ENCODE assay signal across 1 cellular context in genomic region chr2:98583866-98584618, GRCh38.
TF ChIP-seq lines count a peak whose summit lies in the region.

No MANE protein-coding gene starts in this region.

TF ChIP-seq in HepG2, 621 proteins besides CTCF, POLR2A, EP300 and RAD21 (continued from another document and continues in another):
- TF ChIP-seq ZNF432 (CRISPR knock-in tag; IDR thresholded peaks at IDR 0.05; ENCODE audit: borderline replicate concordance), result peak; percentile 73; the same call in 1 of the 2 replicates
- peak; percentile 64 for TF ChIP-seq DPF2 (CRISPR knock-in tag; IDR thresholded peaks at IDR 0.05; ENCODE audit: borderline replicate concordance, low read depth)
- no peak for TF ChIP-seq EEA1 (CRISPR knock-in tag; IDR thresholded peaks at IDR 0.05; ENCODE audit: borderline replicate concordance)
- no peak for TF ChIP-seq CHD2 (IDR thresholded peaks at IDR 0.05; ENCODE audit: low read depth, low read length)
- TF ChIP-seq IKZF1 (IDR thresholded peaks at IDR 0.05), result no peak
- TF ChIP-seq TRAFD1 (CRISPR knock-in tag; IDR thresholded peaks at IDR 0.05; ENCODE audit: borderline replicate concordance), result no peak
- no peak for TF ChIP-seq NR1H2 (CRISPR knock-in tag; IDR thresholded peaks at IDR 0.05; ENCODE audit: borderline replicate concordance, low read depth)
- no peak for TF ChIP-seq ZNF660 (CRISPR knock-in tag; IDR thresholded peaks at IDR 0.05; ENCODE audit: borderline replicate concordance, low read depth)
- TF ChIP-seq U2AF2 (IDR thresholded peaks at IDR 0.05; ENCODE audit: low read depth, low read length), result no peak
- TF ChIP-seq TARDBP (CRISPR knock-in tag; IDR thresholded peaks at IDR 0.05), result peak; percentile 77; the same call in 1 of the 2 replicates
- TF ChIP-seq TGIF2 (CRISPR knock-in tag; IDR thresholded peaks at IDR 0.05), result peak; percentile 95; the same call in 1 of the 2 replicates
- TF ChIP-seq GFI1 (CRISPR knock-in tag; IDR thresholded peaks at IDR 0.05; ENCODE audit: borderline replicate concordance), result no peak
- no peak for TF ChIP-seq SNRNP70 (IDR thresholded peaks at IDR 0.05; ENCODE audit: low read depth, low read length)
- no peak for TF ChIP-seq SNAPC2 (CRISPR knock-in tag; IDR thresholded peaks at IDR 0.05)
- no peak; the same call in 1 of the 2 replicates for TF ChIP-seq NFKBIZ (CRISPR knock-in tag; IDR thresholded peaks at IDR 0.05)
- no peak for TF ChIP-seq SP2 (CRISPR knock-in tag; IDR thresholded peaks at IDR 0.05)
- TF ChIP-seq GATA4 (IDR thresholded peaks at IDR 0.05; ENCODE audit: borderline replicate concordance, low read depth), result no peak
- 0 out of 2 replicates have a peak, but pooled peaks have one; percentile 42 for TF ChIP-seq KLF11 (CRISPR knock-in tag; IDR thresholded peaks at IDR 0.05)
- no peak for TF ChIP-seq HOXA5 (CRISPR knock-in tag; IDR thresholded peaks at IDR 0.05)
- no peak for TF ChIP-seq STAT5B (CRISPR knock-in tag; IDR thresholded peaks at IDR 0.05)
- no peak for TF ChIP-seq SRSF9 (IDR thresholded peaks at IDR 0.05; ENCODE audit: borderline replicate concordance, insufficient read depth, low read depth, low read length, poor library complexity, severe bottlenecking)
- TF ChIP-seq PBX3 (CRISPR knock-in tag; IDR thresholded peaks at IDR 0.05; ENCODE audit: borderline replicate concordance), result no peak
- TF ChIP-seq ZNF557 (CRISPR knock-in tag; IDR thresholded peaks at IDR 0.05), result 0 out of 2 replicates have a peak, but pooled peaks have one; percentile 44
- peak; percentile 91 for TF ChIP-seq ASH2L (IDR thresholded peaks at IDR 0.05; ENCODE audit: insufficient read length, low read depth, low read length)
- no peak for TF ChIP-seq HOXA7 (CRISPR knock-in tag; IDR thresholded peaks at IDR 0.05)
- no peak for TF ChIP-seq ETV6 (CRISPR knock-in tag; conservative IDR thresholded peaks at IDR 0.05)
- no peak for TF ChIP-seq ZBTB3 (CRISPR knock-in tag; IDR thresholded peaks at IDR 0.05; ENCODE audit: borderline replicate concordance, low read depth)
- 0 out of 2 replicates have a peak, but pooled peaks have one; percentile 34 for TF ChIP-seq ZNF362 (CRISPR knock-in tag; IDR thresholded peaks at IDR 0.05; ENCODE audit: borderline replicate concordance)
- TF ChIP-seq FIP1L1 (IDR thresholded peaks at IDR 0.05; ENCODE audit: borderline replicate concordance, insufficient read depth, low read depth, low read length), result no peak
- no peak for TF ChIP-seq ZFP62 (CRISPR knock-in tag; IDR thresholded peaks at IDR 0.05)
- TF ChIP-seq REL (CRISPR knock-in tag; conservative IDR thresholded peaks at IDR 0.05), result no peak
- TF ChIP-seq SKI (IDR thresholded peaks at IDR 0.05; ENCODE audit: partially characterized antibody), result peak; percentile 34
- TF ChIP-seq BCLAF1 (IDR thresholded peaks at IDR 0.05), result no peak
- peak; percentile 56 for TF ChIP-seq DRAP1 (CRISPR knock-in tag; IDR thresholded peaks at IDR 0.05)
- no peak for TF ChIP-seq XBP1 (CRISPR knock-in tag; IDR thresholded peaks at IDR 0.05)
- TF ChIP-seq ZNF75D (CRISPR knock-in tag; IDR thresholded peaks at IDR 0.05; ENCODE audit: borderline replicate concordance), result no peak
- no peak for TF ChIP-seq ZNF7 (CRISPR knock-in tag; IDR thresholded peaks at IDR 0.05)
- no peak for TF ChIP-seq PRMT3 (CRISPR knock-in tag; IDR thresholded peaks at IDR 0.05; ENCODE audit: borderline replicate concordance, low read depth)
- TF ChIP-seq ZBTB21 (CRISPR knock-in tag; IDR thresholded peaks at IDR 0.05), result no peak
- TF ChIP-seq ZNF546 (CRISPR knock-in tag; conservative IDR thresholded peaks at IDR 0.05), result no peak
- no peak for TF ChIP-seq JUND (CRISPR knock-in tag; IDR thresholded peaks at IDR 0.05)
- TF ChIP-seq GRHL1 (CRISPR knock-in tag; conservative IDR thresholded peaks at IDR 0.05), result no peak
- TF ChIP-seq HNRNPL (IDR thresholded peaks at IDR 0.05; ENCODE audit: low read depth, low read length), result no peak
- TF ChIP-seq MXD4 (CRISPR knock-in tag; IDR thresholded peaks at IDR 0.05), result peak; percentile 65; the same call in 1 of the 2 replicates
- peak; percentile 68 for TF ChIP-seq ZBTB37 (CRISPR knock-in tag; IDR thresholded peaks at IDR 0.05)
- TF ChIP-seq ZNF264 (CRISPR knock-in tag; IDR thresholded peaks at IDR 0.05), result peak; percentile 66; the same call in 1 of the 2 replicates
- TF ChIP-seq ZNF510 (CRISPR knock-in tag; IDR thresholded peaks at IDR 0.05; ENCODE audit: low read depth), result no peak
- TF ChIP-seq ZNF552 (CRISPR knock-in tag; IDR thresholded peaks at IDR 0.05; ENCODE audit: borderline replicate concordance), result no peak
- no peak for TF ChIP-seq THAP8 (CRISPR knock-in tag; IDR thresholded peaks at IDR 0.05; ENCODE audit: borderline replicate concordance)
- TF ChIP-seq MTA3 (CRISPR knock-in tag; IDR thresholded peaks at IDR 0.05), result no peak
- TF ChIP-seq ZNF879 (CRISPR knock-in tag; IDR thresholded peaks at IDR 0.05), result peak; percentile 71; the same call in 1 of the 2 replicates
- no peak for TF ChIP-seq MLLT10 (CRISPR knock-in tag; IDR thresholded peaks at IDR 0.05)
- TF ChIP-seq DR1 (CRISPR knock-in tag; IDR thresholded peaks at IDR 0.05), result no peak
- TF ChIP-seq ZBTB8A (CRISPR knock-in tag; IDR thresholded peaks at IDR 0.05; ENCODE audit: borderline replicate concordance, low read depth), result no peak
- TF ChIP-seq HMGXB4 (CRISPR knock-in tag; IDR thresholded peaks at IDR 0.05; ENCODE audit: borderline replicate concordance in 1 of 2, low read depth in 1 of 2), result no peak
- peak; percentile 12; the same call in 1 of the 2 replicates for TF ChIP-seq CEBPB (IDR thresholded peaks at IDR 0.05; ENCODE audit: borderline replicate concordance, low read depth, low read length)
